In genomic region chr10:42192450-42192849, GRCh38 we compare ENCODE assay signal across 8 cellular contexts.
DNase-seq lines count a peak whose midpoint lies in the region; ATAC-seq, FAIRE-seq and TF ChIP-seq lines count a peak whose summit lies in the region.
"Not testable (repeated sequence)": the region's sequence is repeated elsewhere in the genome, so short reads cannot be mapped to it uniquely, and the experiment has no call there.

No MANE protein-coding gene starts in this region.

- not testable (repeated sequence) for H3K4me3 ChIP-seq in DND-41 (ENCODE audit: low read depth in 1 of 2, low read length in 2 of 2); SK-N-SH (ENCODE audit: low read depth in 2 of 2, low read length in 1 of 2); coronary artery; kidney (ENCODE audit: low read length in 2 of 2); psoas muscle; vagina

- not testable (repeated sequence) for H3K36me3 ChIP-seq in DND-41 (ENCODE audit: insufficient read depth, low read length); SK-N-SH (replicated peaks in 1 of 2; ENCODE audit: control insufficient read depth in 1 of 2, insufficient read depth in 2 of 2, low read length in 1 of 2); kidney (ENCODE audit: control insufficient read depth in 1 of 2, insufficient read depth in 2 of 2, low read length in 2 of 2); psoas muscle (ENCODE audit: insufficient read depth in 1 of 2, low read depth in 1 of 2); vagina

- H3K4me1 ChIP-seq in DND-41 (ENCODE audit: insufficient read depth, low read length); SK-N-SH (ENCODE audit: control insufficient read depth in 1 of 2, insufficient read depth in 2 of 2, low read depth in 1 of 2, low read length in 1 of 2); kidney (ENCODE audit: control insufficient read depth in 1 of 2, insufficient read depth in 1 of 2, low read depth in 1 of 2, low read length in 2 of 2); psoas muscle; vagina: not testable (repeated sequence)

- WGBS in SK-N-SH (ENCODE audit: low lambda C conversion rate): 0% methylated on average over 4 of the region's 4 CpGs
- 0 to 2% (median 0%) methylated on average over 4 of the region's 4 CpGs for WGBS in psoas muscle, 3 donors

- peak; percentile 32; the same call in 1 of the 2 replicates for TF ChIP-seq RAD21 in SK-N-SH (IDR thresholded peaks at IDR 0.05; ENCODE audit: low read length)

- H3K27me3 ChIP-seq in DND-41 (ENCODE audit: insufficient read depth, low read length, poor library complexity); SK-N-SH (ENCODE audit: insufficient read depth); psoas muscle (ENCODE audit: insufficient read depth in 3 of 3, low read length in 2 of 3); vagina: not testable (repeated sequence)

- not testable (repeated sequence) for H2AFZ ChIP-seq in DND-41 (ENCODE audit: low read depth, low read length); SK-N-SH (ENCODE audit: low read depth)

- H3K9me2 ChIP-seq in SK-N-SH: not testable (repeated sequence)

- FAIRE-seq in kidney (lab: Jason Lieb, UNC): not testable (repeated sequence)

- intact Hi-C loops in kidney (cut with DNase I); psoas muscle (cut with DNase I); vagina (cut with DNase I): not testable (repeated sequence)

- H3F3A ChIP-seq in SK-N-SH (replicated peaks; ENCODE audit: insufficient read depth): not testable (repeated sequence)

- H3K79me2 ChIP-seq in DND-41 (ENCODE audit: insufficient read depth, low read length); SK-N-SH (ENCODE audit: insufficient read depth): not testable (repeated sequence)

- not testable (repeated sequence) for H3K27ac ChIP-seq in DND-41 (ENCODE audit: low read length); SK-N-SH (ENCODE audit: low read depth in 2 of 2, low read length in 1 of 2); coronary artery; kidney (ENCODE audit: low read depth in 2 of 2, low read length in 2 of 2); psoas muscle; vagina

- TF ChIP-seq EP300 in SK-N-SH (IDR thresholded peaks at IDR 0.05; ENCODE audit: borderline replicate concordance in 1 of 2, low read depth in 1 of 2, low read length in 1 of 2): not testable (repeated sequence)

- not testable (repeated sequence) for ATAC-seq in DND-41 (ENCODE audit: insufficient read depth, low read depth); psoas muscle

- H3K9ac ChIP-seq in DND-41 (ENCODE audit: low read depth, low read length); SK-N-SH; kidney (ENCODE audit: low read length in 2 of 2): not testable (repeated sequence)

- CTCF ChIA-PET in SK-N-SH (lab: Yijun Ruan, JAX): not testable (repeated sequence)

- peak; percentile 28 for DNase-seq in DND-41
- DNase-seq in Kasumi-1 (lab: John Stamatoyannopoulos, UW): peak; percentile 19 to 29
- peak; percentile 2 for DNase-seq in SK-N-SH
- DNase-seq in activated T-cell treated with anti-CD3 and anti-CD28 coated beads, Interleukin-2, amount 50 U/mL, for 48 hours: peak; percentile 20 to 22
- DNase-seq in coronary artery (ENCODE audit: low spot score); kidney; psoas muscle; vagina (ENCODE audit: extremely low spot score in 2 of 2): not testable (repeated sequence)

- not testable (repeated sequence) for H4K20me1 ChIP-seq in DND-41 (ENCODE audit: insufficient read depth, low read length); SK-N-SH (ENCODE audit: insufficient read depth)

- TF ChIP-seq CTCF in DND-41 (IDR thresholded peaks at IDR 0.05; ENCODE audit: borderline replicate concordance, extremely low read depth, low read length, poor library complexity, severe bottlenecking): peak; percentile 56
- TF ChIP-seq CTCF in SK-N-SH (IDR thresholded peaks at IDR 0.05): peak; percentile 70
- peak; percentile 41 for TF ChIP-seq CTCF in coronary artery (IDR thresholded peaks at IDR 0.05)
- TF ChIP-seq CTCF in kidney (IDR thresholded peaks at IDR 0.05; ENCODE audit: borderline replicate concordance, extremely low read depth, insufficient read depth): peak; percentile 42
- peak; percentile 52 for TF ChIP-seq CTCF in psoas muscle (IDR thresholded peaks at IDR 0.05)
- TF ChIP-seq CTCF in vagina (IDR thresholded peaks at IDR 0.05): peak in 2 of 3 experiments; percentile 23 to 45

- TF ChIP-seq POLR2A in vagina (IDR thresholded peaks at IDR 0.05): not testable (repeated sequence)

- not testable (repeated sequence) for H3K4me2 ChIP-seq in DND-41 (ENCODE audit: insufficient read depth, low read length); SK-N-SH

- not testable (repeated sequence) for H3K9me3 ChIP-seq in DND-41 (ENCODE audit: insufficient read depth, low read length, severe bottlenecking); SK-N-SH; kidney (ENCODE audit: control insufficient read depth in 1 of 2, low read length in 2 of 2); psoas muscle; vagina

- POLR2A ChIA-PET in SK-N-SH (lab: Yijun Ruan, JAX): not testable (repeated sequence)

TF ChIP-seq in SK-N-SH, 30 proteins besides CTCF, POLR2A, EP300 and RAD21:
- TF ChIP-seq SMC3 (IDR thresholded peaks at IDR 0.05; ENCODE audit: low read depth, low read length): peak; percentile 15; the same call in 1 of the 2 replicates
